Comparison of ENCODE assay signal across 17 cellular contexts in genomic region chr14:68349900-68350323, GRCh38.
A peak's percentile ranks its signal among the peaks of the same experiment; 100 is the strongest.
DNase-seq lines count a peak whose midpoint lies in the region; FAIRE-seq and TF ChIP-seq lines count a peak whose summit lies in the region.
"Had no signal": no experiment of that assay in that cellular context is flagged by ENCODE, and none has a peak within 500 bp of the region (broad histone marks: within the 10 kb centered on the region; RNA-seq: fewer than 3 reads in every experiment).

No MANE protein-coding gene starts in this region.

- no peak for FAIRE-seq in RCC 7860 (lab: Jason Lieb, UNC)

- no peak overlapping the region for H3K4me3 Mint-ChIP-seq in chondrocyte (ENCODE audit: unreplicated experiment)
- no peak overlapping the region for H3K4me3 Mint-ChIP-seq in osteocyte (ENCODE audit: unreplicated experiment)
- H3K4me3 Mint-ChIP-seq: activated naive CD8-positive, alpha-beta T cell had no signal

- no peaks in the 10 kb centered on the region for H3K9me3 ChIP-seq in HEK293 (ENCODE audit: control insufficient read depth, insufficient read depth, low read depth, low read length)
- H3K9me3 ChIP-seq: colonic mucosa, SJSA1 had no signal

- H3K36me3 Mint-ChIP-seq in chondrocyte (ENCODE audit: low read depth) (no peaks in the 10 kb centered on the region), osteocyte (ENCODE audit: unreplicated experiment) (peaks cover 3% of the 10 kb centered on the region)

- POLR2A ChIA-PET in HEK293 (lab: Yijun Ruan, JAX), result no interaction called here

- CTCF ChIA-PET in HEK293 (lab: Yijun Ruan, JAX), result interaction anchor here (0.7 to 1.2 kb wide), 2 partner anchors 59 to 98 kb away, joined by 3 to 6 read pairs; no protein-coding TSS in a partner anchor

- H3K27me3 Mint-ChIP-seq in chondrocyte (ENCODE audit: low read depth) (no peaks in the 10 kb centered on the region), osteocyte (ENCODE audit: unreplicated experiment) (no peaks in the 10 kb centered on the region)
- H3K27me3 Mint-ChIP-seq: activated naive CD8-positive, alpha-beta T cell had no signal

- TF ChIP-seq CTCF in HEK293 (tag by site-specific recombination; IDR thresholded peaks at IDR 0.05) (no peak), chondrocyte (IDR thresholded peaks at IDR 0.05) (no peak), osteocyte (IDR thresholded peaks at IDR 0.05) (no peak)

- H3K4me1 Mint-ChIP-seq in chondrocyte (ENCODE audit: low read depth) (peaks cover 15% of the 10 kb centered on the region), osteocyte (ENCODE audit: unreplicated experiment) (peaks cover 15% of the 10 kb centered on the region)

- H3K9me3 Mint-ChIP-seq in chondrocyte (ENCODE audit: low read depth) (peaks cover 11% of the 10 kb centered on the region), osteocyte (ENCODE audit: unreplicated experiment) (peaks cover 7% of the 10 kb centered on the region)

- H3K27ac ChIP-seq in HEK293 (ENCODE audit: extremely low read depth, low read depth, low read length), result peak overlapping the region; percentile 54
- H3K27ac ChIP-seq: colonic mucosa, foreskin keratinocyte, SJSA1 had no signal

- DNase-seq in NCI-H2171 treated with DMSO at 0.1 percent for 48 hours (lab: John Stamatoyannopoulos, UW) (peak; percentile 74), chondrocyte (ENCODE audit: low spot score) (no peak), osteocyte (ENCODE audit: extremely low spot score, unreplicated experiment) (no peak), dermis blood vessel endothelial cell (no peak), HUDEP-2 (lab: John Stamatoyannopoulos, UW; ENCODE audit: unreplicated experiment in 76 of 76) (no peak), RCC 7860 (ENCODE audit: low spot score) (no peak)
- no peak for DNase-seq in activated CD4-positive, alpha-beta T cell treated with anti-CD3 and anti-CD28 coated beads for 4 hours
- DNase-seq: C1 segment of cervical spinal cord; colonic mucosa; foreskin keratinocyte; GOT3; NCI-H774; stimulated activated CD4-positive, alpha-beta T cell treated with anti-CD3 and anti-CD28 coated beads, Interleukin-4, amount 100 ng/mL, for 24 hours; stimulated activated naive CD4-positive, alpha-beta T cell treated with Interleukin-2 at 50 U/mL for 16 hours had no signal

- H3K27ac Mint-ChIP-seq in chondrocyte (ENCODE audit: unreplicated experiment) (peak overlapping the region; percentile 37), osteocyte (ENCODE audit: unreplicated experiment) (peak overlapping the region; percentile 58)
- H3K27ac Mint-ChIP-seq: activated naive CD8-positive, alpha-beta T cell had no signal

- H3K4me3 ChIP-seq in HEK293 (ENCODE audit: low read depth, low read length), result no peak overlapping the region
- H3K4me3 ChIP-seq: colonic mucosa, SJSA1 had no signal

- H3K36me3 ChIP-seq in HEK293 (ENCODE audit: control insufficient read depth in 2 of 2, insufficient read depth in 1 of 2, low read length in 2 of 2), result no peaks in the 10 kb centered on the region
- H3K36me3 ChIP-seq: colonic mucosa, SJSA1 had no signal

- peaks cover 7% of the 10 kb centered on the region for H3K4me1 ChIP-seq in HEK293 (ENCODE audit: control insufficient read depth, insufficient read depth, low read length)
- H3K4me1 ChIP-seq: foreskin keratinocyte had no signal

TF ChIP-seq in HEK293, 187 proteins besides CTCF, POLR2A, EP300 and RAD21 (continues in another document):
- TF ChIP-seq ZSCAN23 (tag by site-specific recombination; IDR thresholded peaks at IDR 0.05), result no peak
- no peak for TF ChIP-seq ZNF354C (tag by site-specific recombination; IDR thresholded peaks at IDR 0.05; ENCODE audit: borderline replicate concordance, low read depth)
- TF ChIP-seq ZNF629 (tag by site-specific recombination; IDR thresholded peaks at IDR 0.05), result no peak
- peak; percentile 65; the same call in 1 of the 2 replicates for TF ChIP-seq ZEB2 (tag by site-specific recombination; IDR thresholded peaks at IDR 0.05)
- no peak for TF ChIP-seq ZNF473 (tag by site-specific recombination; IDR thresholded peaks at IDR 0.05)
- TF ChIP-seq ZNF549 (tag by site-specific recombination; IDR thresholded peaks at IDR 0.05), result 0 out of 2 replicates have a peak, but pooled peaks have one; percentile 9
- TF ChIP-seq YY2 (tag by site-specific recombination; IDR thresholded peaks at IDR 0.05), result no peak
- no peak for TF ChIP-seq ZNF174 (tag by site-specific recombination; IDR thresholded peaks at IDR 0.05)
- TF ChIP-seq, protein P1, sequence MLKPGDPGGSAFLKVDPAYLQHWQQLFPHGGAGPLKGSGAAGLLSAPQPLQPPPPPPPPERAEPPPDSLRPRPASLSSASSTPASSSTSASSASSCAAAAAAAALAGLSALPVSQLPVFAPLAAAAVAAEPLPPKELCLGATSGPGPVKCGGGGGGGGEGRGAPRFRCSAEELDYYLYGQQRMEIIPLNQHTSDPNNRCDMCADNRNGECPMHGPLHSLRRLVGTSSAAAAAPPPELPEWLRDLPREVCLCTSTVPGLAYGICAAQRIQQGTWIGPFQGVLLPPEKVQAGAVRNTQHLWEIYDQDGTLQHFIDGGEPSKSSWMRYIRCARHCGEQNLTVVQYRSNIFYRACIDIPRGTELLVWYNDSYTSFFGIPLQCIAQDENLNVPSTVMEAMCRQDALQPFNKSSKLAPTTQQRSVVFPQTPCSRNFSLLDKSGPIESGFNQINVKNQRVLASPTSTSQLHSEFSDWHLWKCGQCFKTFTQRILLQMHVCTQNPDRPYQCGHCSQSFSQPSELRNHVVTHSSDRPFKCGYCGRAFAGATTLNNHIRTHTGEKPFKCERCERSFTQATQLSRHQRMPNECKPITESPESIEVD (tag by site-specific recombination; IDR thresholded peaks at IDR 0.05), result peak; percentile 33
- TF ChIP-seq ZSCAN5A (tag by site-specific recombination; IDR thresholded peaks at IDR 0.05), result no peak
- no peak for TF ChIP-seq ZNF768 (tag by site-specific recombination; IDR thresholded peaks at IDR 0.05)
- TF ChIP-seq ZFHX2 (tag by site-specific recombination; conservative IDR thresholded peaks at IDR 0.05), result no peak
- peak; percentile 73; the same call in 1 of the 2 replicates for TF ChIP-seq ZNF792 (tag by site-specific recombination; IDR thresholded peaks at IDR 0.05)
- TF ChIP-seq, protein P2, sequence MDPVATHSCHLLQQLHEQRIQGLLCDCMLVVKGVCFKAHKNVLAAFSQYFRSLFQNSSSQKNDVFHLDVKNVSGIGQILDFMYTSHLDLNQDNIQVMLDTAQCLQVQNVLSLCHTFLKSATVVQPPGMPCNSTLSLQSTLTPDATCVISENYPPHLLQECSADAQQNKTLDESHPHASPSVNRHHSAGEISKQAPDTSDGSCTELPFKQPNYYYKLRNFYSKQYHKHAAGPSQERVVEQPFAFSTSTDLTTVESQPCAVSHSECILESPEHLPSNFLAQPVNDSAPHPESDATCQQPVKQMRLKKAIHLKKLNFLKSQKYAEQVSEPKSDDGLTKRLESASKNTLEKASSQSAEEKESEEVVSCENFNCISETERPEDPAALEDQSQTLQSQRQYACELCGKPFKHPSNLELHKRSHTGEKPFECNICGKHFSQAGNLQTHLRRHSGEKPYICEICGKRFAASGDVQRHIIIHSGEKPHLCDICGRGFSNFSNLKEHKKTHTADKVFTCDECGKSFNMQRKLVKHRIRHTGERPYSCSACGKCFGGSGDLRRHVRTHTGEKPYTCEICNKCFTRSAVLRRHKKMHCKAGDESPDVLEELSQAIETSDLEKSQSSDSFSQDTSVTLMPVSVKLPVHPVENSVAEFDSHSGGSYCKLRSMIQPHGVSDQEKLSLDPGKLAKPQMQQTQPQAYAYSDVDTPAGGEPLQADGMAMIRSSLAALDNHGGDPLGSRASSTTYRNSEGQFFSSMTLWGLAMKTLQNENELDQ (tag by site-specific recombination; IDR thresholded peaks at IDR 0.05; ENCODE audit: low read depth), result no peak
- TF ChIP-seq ZNF704 (tag by site-specific recombination; IDR thresholded peaks at IDR 0.05), result no peak
- TF ChIP-seq ZBTB17 (tag by site-specific recombination; IDR thresholded peaks at IDR 0.05), result peak; percentile 43; the same call in 1 of the 2 replicates
- no peak for TF ChIP-seq ZNF585B (tag by site-specific recombination; IDR thresholded peaks at IDR 0.05)
- TF ChIP-seq HOXC10 (CRISPR knock-in tag; IDR thresholded peaks at IDR 0.05), result no peak
- TF ChIP-seq, protein P3, sequence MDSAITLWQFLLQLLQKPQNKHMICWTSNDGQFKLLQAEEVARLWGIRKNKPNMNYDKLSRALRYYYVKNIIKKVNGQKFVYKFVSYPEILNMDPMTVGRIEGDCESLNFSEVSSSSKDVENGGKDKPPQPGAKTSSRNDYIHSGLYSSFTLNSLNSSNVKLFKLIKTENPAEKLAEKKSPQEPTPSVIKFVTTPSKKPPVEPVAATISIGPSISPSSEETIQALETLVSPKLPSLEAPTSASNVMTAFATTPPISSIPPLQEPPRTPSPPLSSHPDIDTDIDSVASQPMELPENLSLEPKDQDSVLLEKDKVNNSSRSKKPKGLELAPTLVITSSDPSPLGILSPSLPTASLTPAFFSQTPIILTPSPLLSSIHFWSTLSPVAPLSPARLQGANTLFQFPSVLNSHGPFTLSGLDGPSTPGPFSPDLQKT (IDR thresholded peaks at IDR 0.05; ENCODE audit: borderline replicate concordance, low read depth, low read length), result no peak
- no peak for TF ChIP-seq ZBTB21 (tag by site-specific recombination; IDR thresholded peaks at IDR 0.05)
